9 cellular contexts compared by ENCODE assay signal in the genomic region with DNA sequence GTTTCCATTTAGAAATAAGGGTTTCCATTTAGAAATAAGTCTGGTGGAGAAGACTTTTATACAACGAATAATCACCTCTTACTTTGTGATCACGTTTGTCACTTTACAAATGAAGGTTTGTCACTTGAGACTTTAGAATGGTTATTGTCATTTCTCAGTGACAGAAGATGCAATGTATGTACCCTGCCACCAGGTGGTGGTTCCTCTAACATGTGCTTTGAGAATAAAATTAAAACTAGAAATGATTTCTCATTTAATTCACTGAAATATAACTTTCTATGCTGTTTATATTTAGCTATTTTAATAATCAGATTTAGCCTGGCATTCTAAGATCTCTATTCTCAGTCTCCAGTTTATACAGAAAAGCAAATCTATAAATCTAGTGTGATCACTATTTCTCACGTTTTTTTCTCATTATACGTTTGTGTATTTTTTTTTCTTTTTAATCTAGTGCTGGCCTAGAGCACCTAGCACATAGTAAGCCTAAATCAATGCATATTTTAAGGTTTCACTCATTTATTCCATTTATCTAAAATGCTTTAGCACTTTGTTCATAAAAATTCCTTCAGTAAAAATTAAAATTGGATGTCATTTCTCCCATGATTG. TPM values are rescaled to one million over a fixed set of nuclear protein-coding genes. Genes with fewer than 3 reads are reported as not detected.
A peak's percentile ranks its signal among the peaks of the same experiment; 100 is the strongest.
DNase-seq lines count a peak whose midpoint lies in the region; ATAC-seq and TF ChIP-seq lines count a peak whose summit lies in the region.
"Had no signal": no experiment of that assay in that cellular context is flagged by ENCODE, and none has a peak within 500 bp of the region (broad histone marks: within the 10 kb centered on the region; RNA-seq: fewer than 3 reads in every experiment).

No MANE protein-coding gene starts in this region.

- no peaks in the 10 kb centered on the region for H3K4me1 ChIP-seq in left lung
- H3K4me1 ChIP-seq in uterus, result no peaks in the 10 kb centered on the region
- no peaks in the 10 kb centered on the region for H3K4me1 ChIP-seq in thyroid gland
- H3K4me1 ChIP-seq in neuronal stem cell (ENCODE audit: control insufficient read depth in 2 of 2, insufficient read depth in 1 of 2, low read depth in 1 of 2, low read length in 2 of 2), result no peaks in the 10 kb centered on the region

- TF ChIP-seq POLR2A in uterus (IDR thresholded peaks at IDR 0.05), result no peak
- no peak for TF ChIP-seq POLR2A in thyroid gland (IDR thresholded peaks at IDR 0.05)

- H3K9me3 ChIP-seq in left lung (no peaks in the 10 kb centered on the region), uterus (no peaks in the 10 kb centered on the region), thyroid gland (no peaks in the 10 kb centered on the region), neuronal stem cell (replicated peaks in 1 of 2; ENCODE audit: control insufficient read depth in 2 of 2, insufficient read depth in 1 of 2, low read depth in 1 of 2, low read length in 2 of 2) (no peaks in the 10 kb centered on the region)

- H3K18ac ChIP-seq in neuronal stem cell (ENCODE audit: low read length), result no peak overlapping the region

- H2AK5ac ChIP-seq in neuronal stem cell (ENCODE audit: low read depth, low read length), result no peak overlapping the region

- H4K91ac ChIP-seq in neuronal stem cell (ENCODE audit: low read depth, low read length, poor library complexity), result no peak overlapping the region

- H4K8ac ChIP-seq in neuronal stem cell (ENCODE audit: low read depth, low read length), result no peak overlapping the region

- H3K9ac ChIP-seq in neuronal stem cell (ENCODE audit: low read depth, low read length, poor library complexity), result no peak overlapping the region

- 43 to 46% methylated on average over 4 of the region's 4 CpGs for WGBS in thyroid gland, 2 donors
- WGBS in neuronal stem cell (ENCODE audit: extremely low coverage in 2 of 2, insufficient read length in 2 of 2, insufficient replicate concordance in 1 of 2), 2 donors, result no CpG with 5 or more reads among the region's 4 CpGs

- no peak overlapping the region for H2BK12ac ChIP-seq in neuronal stem cell (ENCODE audit: low read length)

- H3K36me3 ChIP-seq in left lung (no peaks in the 10 kb centered on the region), uterus (no peaks in the 10 kb centered on the region), thyroid gland (no peaks in the 10 kb centered on the region), neuronal stem cell (replicated peaks in 1 of 2; ENCODE audit: control insufficient read depth in 2 of 2, insufficient read depth in 2 of 2, low read length in 2 of 2) (no peaks in the 10 kb centered on the region)

- no peak overlapping the region for H3K23ac ChIP-seq in neuronal stem cell (ENCODE audit: low read depth, low read length, poor library complexity)

- DNase-seq in NCI-H526 (lab: John Stamatoyannopoulos, UW), result peak; percentile 12 to 25
- DNase-seq in NCI-H526 treated with DMSO at 0.1 percent for 48 hours (lab: John Stamatoyannopoulos, UW), result no peak
- peak; percentile 11 for DNase-seq in SW480 (ENCODE audit: low spot score)
- DNase-seq in left lung, result no peak
- DNase-seq in uterus, result no peak
- DNase-seq in thyroid gland, result no peak
- DNase-seq in neuronal stem cell (ENCODE audit: low spot score), result no peak

- intact Hi-C loops in left lung (cut with DNase I), result no loop called here
- intact Hi-C loops in uterus (cut with DNase I; ENCODE audit: low total_unique reads), result no loop called here
- intact Hi-C loops in thyroid gland (cut with DNase I), result no loop called here

- TF ChIP-seq CTCF in left lung (IDR thresholded peaks at IDR 0.05) (peak; percentile 40 to 55), uterus (IDR thresholded peaks at IDR 0.05) (no peak), thyroid gland (IDR thresholded peaks at IDR 0.05) (peak in 2 of 6 experiments; percentile 16 to 43)

- no peak overlapping the region for H3K4me3 ChIP-seq in left lung
- H3K4me3 ChIP-seq in uterus, result no peak overlapping the region
- no peak overlapping the region for H3K4me3 ChIP-seq in thyroid gland (replicated peaks in 1 of 3)
- H3K4me3 ChIP-seq in neuronal stem cell (ENCODE audit: low read length in 2 of 2), result no peak overlapping the region

- no peaks in the 10 kb centered on the region for H3K79me1 ChIP-seq in neuronal stem cell (ENCODE audit: low read depth, low read length)

- no peak overlapping the region for H2BK120ac ChIP-seq in neuronal stem cell (ENCODE audit: low read depth, low read length)

- ATAC-seq in HG03025 (IDR thresholded peaks at IDR 0.05; ENCODE audit: low FRiP score, unreplicated experiment), result peak; percentile 51
- ATAC-seq in left lung, result peak; percentile 65

- H2AFZ ChIP-seq in neuronal stem cell (ENCODE audit: low read length), result no peak overlapping the region

- H3K14ac ChIP-seq in neuronal stem cell (ENCODE audit: low read length), result no peak overlapping the region

- H3K4ac ChIP-seq in neuronal stem cell (ENCODE audit: low read length), result no peak overlapping the region

- H3K4me2 ChIP-seq in neuronal stem cell (ENCODE audit: insufficient read depth, low read length, poor library complexity, severe bottlenecking), result no peak overlapping the region

- no peak overlapping the region for H3K27ac ChIP-seq in left lung
- no peak overlapping the region for H3K27ac ChIP-seq in uterus
- H3K27ac ChIP-seq in thyroid gland, result no peak overlapping the region
- H3K27ac ChIP-seq in neuronal stem cell (replicated peaks; ENCODE audit: low read length), result no peak overlapping the region

- no peaks in the 10 kb centered on the region for H3K27me3 ChIP-seq in left lung
- no peaks in the 10 kb centered on the region for H3K27me3 ChIP-seq in uterus
- no peaks in the 10 kb centered on the region for H3K27me3 ChIP-seq in thyroid gland
- no peaks in the 10 kb centered on the region for H3K27me3 ChIP-seq in neuronal stem cell (ENCODE audit: control insufficient read depth in 3 of 3, insufficient read depth in 3 of 3, low read depth in 1 of 3, low read length in 3 of 3)

- no peak overlapping the region for H2BK5ac ChIP-seq in neuronal stem cell (ENCODE audit: low read length)

- no peak overlapping the region for H2BK15ac ChIP-seq in neuronal stem cell (ENCODE audit: low read length)

RNA-seq across cellular contexts. Expression of a gene that starts 57.4 kb away (rescaled TPM):
- total RNA-seq in left lung, result not detected
- total RNA-seq in uterus, result not detected
- not detected for total RNA-seq in thyroid gland
- not detected for polyA plus RNA-seq in neuronal stem cell (2013, experiment 1 of 2)
- not detected for polyA plus RNA-seq in neuronal stem cell (2013, experiment 2 of 2)
- total RNA-seq: Daoy had no signal

Comparison
In these comparisons a context has a peak if more than half of its experiments do, and no peak if none do; other contexts are left out.
1. DNase-seq: peak in NCI-H526 (2 of 2) and SW480 (single experiment); none in NCI-H526 treated with DMSO at 0.1 percent for 48 hours (single experiment), left lung (0 of 2), uterus (0 of 2), thyroid gland (0 of 2) and neuronal stem cell (single experiment).
2. CTCF ChIP-seq: peak in left lung (2 of 2); none in uterus (0 of 4).